In genomic region chr7:100642534-100642907, GRCh38 we compare ENCODE assay signal across 10 cellular contexts. TPM values are rescaled to one million over a fixed set of nuclear protein-coding genes. Genes with fewer than 3 reads are reported as not detected.
DNase-seq lines count a peak whose midpoint lies in the region; ATAC-seq and TF ChIP-seq lines count a peak whose summit lies in the region.
"Had no signal": no experiment of that assay in that cellular context is flagged by ENCODE, and none has a peak within 500 bp of the region (broad histone marks: within the 10 kb centered on the region; RNA-seq: fewer than 3 reads in every experiment).

No MANE protein-coding gene starts in this region.

- WGBS in mesendoderm (ENCODE audit: extremely low coverage, insufficient coverage, low lambda C conversion rate): no CpG with 5 or more reads among the region's 11 CpGs
- 58 to 72% (median 65%) methylated on average over 5 to 11 of the region's 11 CpGs for WGBS in adrenal gland, 4 donors

- H3K79me1 ChIP-seq in mesendoderm (ENCODE audit: low read length): no peaks in the 10 kb centered on the region

- H3K4me2 ChIP-seq in mesendoderm (ENCODE audit: low read length): no peak overlapping the region

- no peak overlapping the region for H3K27ac Mint-ChIP-seq in activated CD8-positive, alpha-beta T cell treated with anti-CD3 and anti-CD28 coated beads for 36 hours
- H3K27ac Mint-ChIP-seq in osteocyte (ENCODE audit: unreplicated experiment): no peak overlapping the region

- H4K8ac ChIP-seq in mesendoderm (ENCODE audit: low read depth, low read length): no peak overlapping the region

- peaks cover 1% of the 10 kb centered on the region for H3K27me3 Mint-ChIP-seq in activated CD8-positive, alpha-beta T cell treated with anti-CD3 and anti-CD28 coated beads for 36 hours
- H3K27me3 Mint-ChIP-seq in osteocyte (ENCODE audit: unreplicated experiment): peaks cover 16% of the 10 kb centered on the region

- TF ChIP-seq CTCF in GM13977 (IDR thresholded peaks at IDR 0.05; ENCODE audit: extremely low read depth, insufficient read depth, missing control alignments) (no peak), mucosa of descending colon (IDR thresholded peaks at IDR 0.05) (no peak), osteocyte (IDR thresholded peaks at IDR 0.05) (no peak), adrenal gland (IDR thresholded peaks at IDR 0.05) (no peak)
- TF ChIP-seq CTCF in activated CD8-positive, alpha-beta T cell treated with anti-CD3 and anti-CD28 coated beads for 36 hours (IDR thresholded peaks at IDR 0.05): no peak

- H3K4me1 ChIP-seq in mucosa of descending colon (ENCODE audit: low read depth) (no peaks in the 10 kb centered on the region), mesendoderm (ENCODE audit: control insufficient read depth, low read depth, low read length) (no peaks in the 10 kb centered on the region), adrenal gland (replicated peaks in 1 of 2) (no peaks in the 10 kb centered on the region)

- no peak overlapping the region for H2BK15ac ChIP-seq in mesendoderm (replicated peaks; ENCODE audit: low read depth)

- intact Hi-C loops in activated CD8-positive, alpha-beta T cell treated with anti-CD3 and anti-CD28 coated beads for 36 hours (cut with micrococcal nuclease): no loop called here
- intact Hi-C loops in mucosa of descending colon (cut with DNase I, micrococcal nuclease) (no loop called here), adrenal gland (cut with DNase I) (no loop called here)

- no peaks in the 10 kb centered on the region for H3K4me1 Mint-ChIP-seq in activated CD8-positive, alpha-beta T cell treated with anti-CD3 and anti-CD28 coated beads for 36 hours (ENCODE audit: low read depth)
- H3K4me1 Mint-ChIP-seq in osteocyte (ENCODE audit: unreplicated experiment): no peaks in the 10 kb centered on the region
- H3K4me1 Mint-ChIP-seq: neural crest cell had no signal

- H3K4ac ChIP-seq in mesendoderm (ENCODE audit: low read depth, low read length): no peak overlapping the region

- H3K9me3 Mint-ChIP-seq in activated CD8-positive, alpha-beta T cell treated with anti-CD3 and anti-CD28 coated beads for 36 hours: no peaks in the 10 kb centered on the region
- H3K9me3 Mint-ChIP-seq in osteocyte (ENCODE audit: unreplicated experiment): no peaks in the 10 kb centered on the region
- H3K9me3 Mint-ChIP-seq: neural crest cell had no signal

- POLR2A ChIA-PET in activated CD8-positive, alpha-beta T cell treated with anti-CD3 and anti-CD28 coated beads for 36 hours (lab: Charles Lee): no interaction called here

- H3K36me3 Mint-ChIP-seq in activated CD8-positive, alpha-beta T cell treated with anti-CD3 and anti-CD28 coated beads for 36 hours (ENCODE audit: low read depth): no peaks in the 10 kb centered on the region
- H3K36me3 Mint-ChIP-seq in osteocyte (ENCODE audit: unreplicated experiment): no peaks in the 10 kb centered on the region

- H3K36me3 ChIP-seq in mucosa of descending colon (ENCODE audit: low read depth) (no peaks in the 10 kb centered on the region), mesendoderm (ENCODE audit: control insufficient read depth, insufficient read depth, low read length) (no peaks in the 10 kb centered on the region), adrenal gland (replicated peaks in 1 of 2) (no peaks in the 10 kb centered on the region)

- no peak overlapping the region for H3K23ac ChIP-seq in mesendoderm (ENCODE audit: low read length)

- H3K79me2 ChIP-seq in mesendoderm (ENCODE audit: control insufficient read depth, insufficient read depth, low read length): no peaks in the 10 kb centered on the region

- no peak overlapping the region for H3K9ac ChIP-seq in mesendoderm (ENCODE audit: low read length)

- H3K9me3 ChIP-seq in mucosa of descending colon (no peaks in the 10 kb centered on the region), adrenal gland (replicated peaks in 1 of 3) (no peaks in the 10 kb centered on the region)

- peak; percentile 89 for ATAC-seq in HG03280 (IDR thresholded peaks at IDR 0.05; ENCODE audit: unreplicated experiment)
- peak; percentile 79 for ATAC-seq in activated CD8-positive, alpha-beta T cell treated with anti-CD3 and anti-CD28 coated beads for 36 hours
- ATAC-seq in mucosa of descending colon: peak; percentile 84

- H2BK5ac ChIP-seq in mesendoderm (ENCODE audit: low read length): no peak overlapping the region

- H3K18ac ChIP-seq in mesendoderm (ENCODE audit: low read length): no peak overlapping the region

- no peaks in the 10 kb centered on the region for H3K27me3 ChIP-seq in mesendoderm (ENCODE audit: insufficient read depth, low read length, poor library complexity)
- H3K27me3 ChIP-seq in adrenal gland: no peaks in the 10 kb centered on the region

- H3K27ac ChIP-seq in mesendoderm (ENCODE audit: low read depth, low read length) (no peak overlapping the region), adrenal gland (no peak overlapping the region)

- H3K56ac ChIP-seq in mesendoderm (ENCODE audit: low read length): no peak overlapping the region

- no peak overlapping the region for H4K5ac ChIP-seq in mesendoderm (ENCODE audit: low read length)

- CTCF ChIA-PET in activated CD8-positive, alpha-beta T cell treated with anti-CD3 and anti-CD28 coated beads for 36 hours (lab: Charles Lee): interaction anchor here (1.1 kb wide), 1 partner anchor 54 kb away, joined by 3 read pairs; no protein-coding TSS in a partner anchor

- no peak overlapping the region for H2AK5ac ChIP-seq in mesendoderm (ENCODE audit: low read length)

- no peak for TF ChIP-seq POLR2A in adrenal gland (IDR thresholded peaks at IDR 0.05)

- no peak overlapping the region for H2BK120ac ChIP-seq in mesendoderm (ENCODE audit: low read depth, low read length)

- no peak overlapping the region for H3K4me3 ChIP-seq in mucosa of descending colon
- no peak overlapping the region for H3K4me3 ChIP-seq in mesendoderm (ENCODE audit: low read length)
- H3K4me3 ChIP-seq in adrenal gland: no peak overlapping the region

- in situ Hi-C loops in GM13977 (cut with MboI; ENCODE audit: low pct_unique_long_range_greater_than_20kb, low sequenced_read_pairs, unreplicated experiment): no loop called here

- H3K4me3 Mint-ChIP-seq in activated CD8-positive, alpha-beta T cell treated with anti-CD3 and anti-CD28 coated beads for 36 hours: no peak overlapping the region
- H3K4me3 Mint-ChIP-seq in osteocyte (ENCODE audit: unreplicated experiment): no peak overlapping the region
- H3K4me3 Mint-ChIP-seq: neural crest cell had no signal

- DNase-seq in GM13977 (ENCODE audit: low spot score) (peak; percentile 80), mucosa of descending colon (peak in 2 of 3 donors; percentile 55 to 65), osteocyte (ENCODE audit: extremely low spot score, unreplicated experiment) (no peak), mesendoderm (no peak), EL (no peak), adrenal gland (no peak)
- peak; percentile 59 for DNase-seq in activated CD8-positive, alpha-beta T cell treated with anti-CD3 and anti-CD28 coated beads for 36 hours
- DNase-seq: GDM1 had no signal

RNA-seq across cellular contexts. Expression of gene TFR2, which starts 1.2 kb away (rescaled TPM):
- total RNA-seq in activated CD8-positive, alpha-beta T cell treated with anti-CD3 and anti-CD28 coated beads for 36 hours: 10 to 100 TPM; 11.3 to 11.9 TPM
- total RNA-seq in mucosa of descending colon (1 to 10 TPM in 2 of 3 donors, under 1 TPM in 1; 0.57 to 1.2 (median 1.1) TPM), osteocyte (0.19 and 0.31 TPM in 2 replicates), adrenal gland (1 to 10 TPM in 4 of 8 donors, under 1 TPM in 4; 0.24 to 2.9 (median 1.1) TPM)
- 1.0 TPM for polyA plus RNA-seq in mesendoderm (2013, experiment 1 of 2)
- polyA plus RNA-seq in mesendoderm (2013, experiment 2 of 2): 0.84 TPM
- polyA plus RNA-seq in adrenal gland: 1 to 10 TPM in 2 of 3 donors, under 1 TPM in 1; 0.88 to 2.1 (median 1.1) TPM

RNA-seq across cellular contexts. Expression of gene ACTL6B, which starts 13.7 kb away (rescaled TPM):
- total RNA-seq in activated CD8-positive, alpha-beta T cell treated with anti-CD3 and anti-CD28 coated beads for 36 hours: not detected
- total RNA-seq in mucosa of descending colon: 1 to 10 TPM in 1 of 3 donors, not detected in 2; 1.2 TPM
- total RNA-seq in osteocyte: not detected in 2 replicates
- polyA plus RNA-seq in mesendoderm (2013, experiment 1 of 2): 0.39 TPM
- polyA plus RNA-seq in mesendoderm (2013, experiment 2 of 2): 0.42 TPM
- total RNA-seq in adrenal gland: 1 to 10 TPM in 3 of 8 donors, not detected in 5; 1.9 to 3.8 (median 2.4) TPM
- 1 to 10 TPM in 2 of 3 donors, under 1 TPM in 1; 0.64 to 5.1 (median 2.5) TPM for polyA plus RNA-seq in adrenal gland

RNA-seq across cellular contexts. Expression of gene MOSPD3, which starts 30.2 kb away (rescaled TPM):
- 10 to 100 TPM in 1 of 2 experiments, 1 to 10 TPM in 1; 9.6 to 10.5 TPM for total RNA-seq in activated CD8-positive, alpha-beta T cell treated with anti-CD3 and anti-CD28 coated beads for 36 hours
- total RNA-seq in mucosa of descending colon (10 to 100 TPM; 11.9 to 17.2 (median 14.4) TPM), osteocyte (24.5 and 26.3 TPM in 2 replicates), adrenal gland (10 to 100 TPM; 30.0 to 54.5 (median 38.0) TPM)
- 16.3 TPM for polyA plus RNA-seq in mesendoderm (2013, experiment 1 of 2)
- 16.5 TPM for polyA plus RNA-seq in mesendoderm (2013, experiment 2 of 2)
- 10 to 100 TPM; 27.3 to 51.9 (median 29.6) TPM for polyA plus RNA-seq in adrenal gland

RNA-seq across cellular contexts. Expression of gene GNB2, which starts 31.0 kb away (rescaled TPM):
- 100 to 1,000 TPM; 192 TPM for total RNA-seq in activated CD8-positive, alpha-beta T cell treated with anti-CD3 and anti-CD28 coated beads for 36 hours
- total RNA-seq in mucosa of descending colon: 100 to 1,000 TPM; 197 to 257 (median 232) TPM
- total RNA-seq in osteocyte: 229 and 251 TPM in 2 replicates
- 68.1 TPM for polyA plus RNA-seq in mesendoderm (2013, experiment 1 of 2)
- polyA plus RNA-seq in mesendoderm (2013, experiment 2 of 2): 70.0 TPM
- 100 to 1,000 TPM; 152 to 365 (median 297) TPM for total RNA-seq in adrenal gland
- polyA plus RNA-seq in adrenal gland: 100 to 1,000 TPM; 105 to 139 (median 105) TPM

RNA-seq across cellular contexts. Expression of gene PCOLCE, which starts 40.4 kb away (rescaled TPM):
- 1 to 10 TPM; 3.9 to 4.6 TPM for total RNA-seq in activated CD8-positive, alpha-beta T cell treated with anti-CD3 and anti-CD28 coated beads for 36 hours
- 10 to 100 TPM in 2 of 3 donors, 1 to 10 TPM in 1; 6.1 to 47.9 (median 18.9) TPM for total RNA-seq in mucosa of descending colon
- total RNA-seq in osteocyte: 608 and 626 TPM in 2 replicates
- 32.1 TPM for polyA plus RNA-seq in mesendoderm (2013, experiment 1 of 2)
- 33.1 TPM for polyA plus RNA-seq in mesendoderm (2013, experiment 2 of 2)
- 100 to 1,000 TPM in 2 of 8 donors, 10 to 100 TPM in 6; 42.0 to 369 (median 71.9) TPM for total RNA-seq in adrenal gland
- 100 to 1,000 TPM in 2 of 3 donors, 10 to 100 TPM in 1; 21.5 to 222 (median 184) TPM for polyA plus RNA-seq in adrenal gland

Comparison
In these comparisons a context has a peak if more than half of its experiments do, and no peak if none do; other contexts are left out.
1. DNase-seq: peak in GM13977 (single experiment), activated CD8-positive, alpha-beta T cell treated with anti-CD3 and anti-CD28 coated beads for 36 hours (single experiment) and mucosa of descending colon (2 of 3); none in osteocyte (single experiment), mesendoderm (single experiment), EL (single experiment) and adrenal gland (0 of 7).
2. Peak in every context shown above with its lines, with median percentiles within 50 percentile points of each other: ATAC-seq.